In the genomic region with DNA sequence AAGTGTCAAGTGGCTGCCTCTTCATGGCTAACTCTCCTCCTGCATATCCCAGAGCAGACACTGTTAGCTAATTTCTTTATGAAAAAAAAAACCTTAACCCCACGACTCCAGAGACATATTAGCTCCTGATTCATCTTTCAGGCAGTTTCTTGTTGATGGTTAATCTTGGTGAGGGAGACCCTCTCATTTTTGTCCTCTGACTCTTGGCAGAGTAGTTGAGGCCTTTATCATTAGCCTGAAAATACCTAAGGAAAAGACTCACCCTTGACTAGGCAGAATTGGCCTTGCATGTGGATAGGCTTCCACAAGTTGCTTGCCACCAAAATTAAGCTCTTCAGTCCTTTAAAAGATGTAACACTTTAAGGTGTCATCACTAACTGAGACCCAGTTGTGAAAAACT, we compare ENCODE assay signal across 26 cellular contexts. TPM values are rescaled to one million over a fixed set of nuclear protein-coding genes. Genes with fewer than 3 reads are reported as not detected.
A peak's percentile ranks its signal among the peaks of the same experiment; 100 is the strongest.
DNase-seq lines count a peak whose midpoint lies in the region; ATAC-seq and TF ChIP-seq lines count a peak whose summit lies in the region.
"Had no signal": no experiment of that assay in that cellular context is flagged by ENCODE, and none has a peak within 500 bp of the region (broad histone marks: within the 10 kb centered on the region; RNA-seq: fewer than 3 reads in every experiment).

No MANE protein-coding gene starts in this region.

- H3K27me3 ChIP-seq in ACC112 (ENCODE audit: insufficient read depth, low read length) (no peaks in the 10 kb centered on the region), GM23248 (replicated peaks; ENCODE audit: insufficient read depth) (no peaks in the 10 kb centered on the region)
- H3K27me3 ChIP-seq: body of pancreas, esophagus squamous epithelium, heart right ventricle had no signal

- no peak for ATAC-seq in natural killer cell treated with Interleukin-12 subunit alpha and Interleukin-12 subunit beta and Interleukin-15 and Interleukin-18, amount 100 ng/mL, for 72 hours
- ATAC-seq in HG03139 (IDR thresholded peaks at IDR 0.05; ENCODE audit: unreplicated experiment) = no peak
- ATAC-seq: activated naive CD4-positive, alpha-beta T cell treated with anti-CD3 and anti-CD28 coated beads, Interleukin-2, amount 50 U/mL, for 72 hours; body of pancreas; heart right ventricle; mucosa of descending colon had no signal

- no peaks in the 10 kb centered on the region for H3K27me3 Mint-ChIP-seq in osteocyte (ENCODE audit: unreplicated experiment)
- no peaks in the 10 kb centered on the region for H3K27me3 Mint-ChIP-seq in natural killer cell treated with Interleukin-12 subunit alpha and Interleukin-12 subunit beta and Interleukin-15 and Interleukin-18, amount 100 ng/mL, for 72 hours
- H3K27me3 Mint-ChIP-seq: CD4-positive, CD25-positive, alpha-beta regulatory T cell had no signal

- in situ Hi-C loops in GM23248 (cut with MboI) = no loop called here

- no peak overlapping the region for H3K27ac Mint-ChIP-seq in osteocyte (ENCODE audit: unreplicated experiment)
- H3K27ac Mint-ChIP-seq in natural killer cell treated with Interleukin-12 subunit alpha and Interleukin-12 subunit beta and Interleukin-15 and Interleukin-18, amount 100 ng/mL, for 72 hours = no peak overlapping the region

- H3K4me2 ChIP-seq in GM23248 (ENCODE audit: unreplicated experiment) = peak overlapping the region; percentile 19

- H3K4me3 Mint-ChIP-seq in osteocyte (ENCODE audit: unreplicated experiment) = no peak overlapping the region
- H3K4me3 Mint-ChIP-seq in natural killer cell treated with Interleukin-12 subunit alpha and Interleukin-12 subunit beta and Interleukin-15 and Interleukin-18, amount 100 ng/mL, for 72 hours = no peak overlapping the region
- H3K4me3 Mint-ChIP-seq: CD4-positive, CD25-positive, alpha-beta regulatory T cell; neural crest cell had no signal

- no peaks in the 10 kb centered on the region for H3K9me2 ChIP-seq in GM23248 (ENCODE audit: insufficient read depth)

- 0 to 7% methylated on average over 1 of the region's 1 CpG for WGBS in GM23248 (ENCODE audit: low coverage in 1 of 2, low lambda C conversion rate in 2 of 2, missing lambda C conversion rate in 2 of 2), 2 experiments

- H3K4me3 ChIP-seq in ACC112 (ENCODE audit: low read depth, low read length) (no peak overlapping the region), GM23248 (no peak overlapping the region)
- H3K4me3 ChIP-seq: body of pancreas, esophagus squamous epithelium, heart right ventricle, mucosa of descending colon had no signal

- H3K36me3 Mint-ChIP-seq in osteocyte (ENCODE audit: unreplicated experiment) = peaks cover 2% of the 10 kb centered on the region
- H3K36me3 Mint-ChIP-seq in natural killer cell treated with Interleukin-12 subunit alpha and Interleukin-12 subunit beta and Interleukin-15 and Interleukin-18, amount 100 ng/mL, for 72 hours = no peaks in the 10 kb centered on the region
- H3K36me3 Mint-ChIP-seq: activated naive CD4-positive, alpha-beta T cell treated with anti-CD3 and anti-CD28 coated beads, Interleukin-2, amount 50 U/mL, for 72 hours; CD4-positive, CD25-positive, alpha-beta regulatory T cell had no signal

- H3K9me3 ChIP-seq in GM23248 (ENCODE audit: low read depth) = no peaks in the 10 kb centered on the region
- H3K9me3 ChIP-seq: body of pancreas, esophagus squamous epithelium, heart right ventricle, mucosa of descending colon had no signal

- H3K9ac ChIP-seq in GM23248 = 0 out of 2 replicates have a peak overlapping the region, but pooled peaks have one; percentile 2

- H3K4me1 Mint-ChIP-seq in osteocyte (ENCODE audit: unreplicated experiment) = peaks cover 11% of the 10 kb centered on the region
- peaks cover 0 to 9% of the 10 kb centered on the region in 2 donors for H3K4me1 Mint-ChIP-seq in natural killer cell treated with Interleukin-12 subunit alpha and Interleukin-12 subunit beta and Interleukin-15 and Interleukin-18, amount 100 ng/mL, for 72 hours (ENCODE audit: low read depth in 2 of 2)

- H2AFZ ChIP-seq in ACC112 (ENCODE audit: low read length, unreplicated experiment) (no peak overlapping the region), GM23248 (no peak overlapping the region)

- H3F3A ChIP-seq in GM23248 (ENCODE audit: insufficient read depth) = peaks cover 61% of the 10 kb centered on the region

- no peaks in the 10 kb centered on the region for H3K79me2 ChIP-seq in ACC112 (ENCODE audit: control insufficient read depth, insufficient read depth, low read length, unreplicated experiment)
- peaks cover 4% of the 10 kb centered on the region for H3K79me2 ChIP-seq in GM23248 (ENCODE audit: insufficient read depth)

- no peak for TF ChIP-seq CTCF in osteocyte (IDR thresholded peaks at IDR 0.05)

- H3K27ac ChIP-seq in ACC112 (ENCODE audit: low read depth, low read length) (peak overlapping the region; percentile 75), GM23248 (peak overlapping the region; percentile 68)
- H3K27ac ChIP-seq: body of pancreas, esophagus squamous epithelium, heart right ventricle had no signal

- no peaks in the 10 kb centered on the region for H4K20me1 ChIP-seq in GM23248 (ENCODE audit: insufficient read depth)

- H3K4me1 ChIP-seq in ACC112 (ENCODE audit: control insufficient read depth, insufficient read depth, low read length, unreplicated experiment) = peaks cover 61% of the 10 kb centered on the region
- H3K4me1 ChIP-seq in GM23248 (ENCODE audit: insufficient read depth) = peaks cover 57% of the 10 kb centered on the region

- H3K36me3 ChIP-seq in ACC112 (ENCODE audit: insufficient read depth, low read length) (no peaks in the 10 kb centered on the region), GM23248 (ENCODE audit: low read depth) (no peaks in the 10 kb centered on the region)

- peak; percentile 77 for DNase-seq in GM23248
- DNase-seq in amniotic epithelial cell (ENCODE audit: low read depth) = peak; percentile 86
- peak; percentile 46 for DNase-seq in hepatic stellate cell (ENCODE audit: low spot score)
- no peak for DNase-seq in MV-4-11 (lab: John Stamatoyannopoulos, UW)
- no peak for DNase-seq in osteocyte (ENCODE audit: extremely low spot score, unreplicated experiment)
- no peak for DNase-seq in natural killer cell treated with Interleukin-12 subunit alpha and Interleukin-12 subunit beta and Interleukin-15 and Interleukin-18, amount 100 ng/mL, for 72 hours (ENCODE audit: low spot score)
- DNase-seq: 8988T; body of pancreas; CD4-positive, CD25-positive, alpha-beta regulatory T cell; DMS53; esophagus squamous epithelium; heart right ventricle; MM.1S; mucosa of descending colon; NCI-H1436 treated with DMSO at 0.1 percent for 48 hours; NCI-H2171; SHP77; stimulated activated CD8-positive, alpha-beta memory T cell treated with anti-CD3 and anti-CD28 coated beads, Interleukin-4, amount 100 ng/mL, for 48 hours; substantia nigra had no signal

- H3K9me3 Mint-ChIP-seq in osteocyte (ENCODE audit: unreplicated experiment) = no peaks in the 10 kb centered on the region
- no peaks in the 10 kb centered on the region for H3K9me3 Mint-ChIP-seq in natural killer cell treated with Interleukin-12 subunit alpha and Interleukin-12 subunit beta and Interleukin-15 and Interleukin-18, amount 100 ng/mL, for 72 hours
- H3K9me3 Mint-ChIP-seq: activated naive CD4-positive, alpha-beta T cell treated with anti-CD3 and anti-CD28 coated beads, Interleukin-2, amount 50 U/mL, for 72 hours; neural crest cell had no signal

RNA-seq across cellular contexts. Expression of gene CRYBA1, which starts 4.0 kb away (rescaled TPM):
- not detected in 2 replicates for total RNA-seq in GM23248 (2014; rRNA removed; shearing (Covaris generic))
- polyA plus RNA-seq in GM23248 (2016; fragmentation: Nextera tagmentation; extraction: Ambion mirVana) = not detected in 2 replicates
- not detected in 2 replicates for total RNA-seq in osteocyte
- total RNA-seq in natural killer cell treated with Interleukin-12 subunit alpha and Interleukin-12 subunit beta and Interleukin-15 and Interleukin-18, amount 100 ng/mL, for 72 hours = not detected
- total RNA-seq: activated naive CD4-positive, alpha-beta T cell treated with anti-CD3 and anti-CD28 coated beads, Interleukin-2, amount 50 U/mL, for 72 hours; body of pancreas; CD4-positive, CD25-positive, alpha-beta regulatory T cell; esophagus squamous epithelium; H4; heart right ventricle; liver; mucosa of descending colon; pulmonary artery endothelial cell had no signal
- polyA plus RNA-seq: CD4-positive, CD25-positive, alpha-beta regulatory T cell; heart right ventricle; liver had no signal

RNA-seq across cellular contexts. Expression of gene NUFIP2, which starts 43.3 kb away (rescaled TPM):
- 30.9 and 31.6 TPM in 2 replicates for total RNA-seq in GM23248 (2014; rRNA removed; shearing (Covaris generic))
- polyA plus RNA-seq in GM23248 (2016; fragmentation: Nextera tagmentation; extraction: Ambion mirVana) = 4.8 and 5.2 TPM in 2 replicates
- 46.8 and 48.0 TPM in 2 replicates for total RNA-seq in osteocyte
- total RNA-seq in natural killer cell treated with Interleukin-12 subunit alpha and Interleukin-12 subunit beta and Interleukin-15 and Interleukin-18, amount 100 ng/mL, for 72 hours = 10 to 100 TPM; 74.2 to 97.0 TPM

Comparison
In these comparisons a context has a peak if more than half of its experiments do, and no peak if none do; other contexts are left out.
1. DNase-seq: peak in GM23248 (single experiment), amniotic epithelial cell (single experiment) and hepatic stellate cell (single experiment); none in MV-4-11 (single experiment), osteocyte (single experiment) and natural killer cell treated with Interleukin-12 subunit alpha and Interleukin-12 subunit beta and Interleukin-15 and Interleukin-18, amount 100 ng/mL, for 72 hours (single experiment).